18 cellular contexts compared by ENCODE assay signal in the genomic region with DNA sequence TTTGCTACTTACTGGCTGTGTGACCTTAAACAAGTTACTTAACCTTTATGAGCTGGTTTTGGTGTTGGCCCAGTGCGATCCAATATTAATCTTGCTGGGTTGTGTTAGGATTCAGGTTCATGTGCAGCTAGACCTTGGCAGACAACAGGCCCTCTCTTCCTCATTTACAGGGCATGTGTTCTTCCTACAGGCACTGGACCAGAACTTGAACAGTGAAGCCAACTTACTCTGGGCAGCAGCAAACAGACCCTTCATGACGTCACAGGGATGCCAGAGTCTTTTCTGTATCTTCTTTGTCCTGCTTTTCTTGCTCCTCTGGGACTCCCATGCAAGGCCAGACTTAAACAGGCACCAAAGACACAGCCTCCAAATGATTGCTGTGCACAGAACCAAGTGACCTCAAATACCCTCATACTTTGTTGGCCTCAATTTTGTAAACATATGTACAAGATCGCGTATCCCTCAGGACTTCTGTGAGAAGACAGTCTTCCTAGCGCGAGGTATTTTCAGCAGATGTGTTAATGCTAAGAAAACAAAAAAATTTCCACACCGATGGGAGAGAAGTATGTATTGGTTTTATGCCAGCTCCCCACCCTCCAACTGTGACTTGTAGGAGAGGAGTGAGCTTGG.
A peak's percentile ranks its signal among the peaks of the same experiment; 100 is the strongest.
DNase-seq lines count a peak whose midpoint lies in the region; ATAC-seq and TF ChIP-seq lines count a peak whose summit lies in the region.
"Had no signal": no experiment of that assay in that cellular context is flagged by ENCODE, and none has a peak within 500 bp of the region (broad histone marks: within the 10 kb centered on the region; RNA-seq: fewer than 3 reads in every experiment).

No MANE protein-coding gene starts in this region.

- no peak overlapping the region for H4K8ac ChIP-seq in mesenchymal stem cell (ENCODE audit: low read length)

- peaks cover 66% of the 10 kb centered on the region for H3K4me1 ChIP-seq in BLaER1
- H3K4me1 ChIP-seq in mesenchymal stem cell (ENCODE audit: control insufficient read depth, insufficient read depth, low read depth, low read length), result peaks cover 10% of the 10 kb centered on the region
- peaks cover 0 to 11% (median 0%) of the 10 kb centered on the region in 3 donors for H3K4me1 ChIP-seq in esophagus squamous epithelium
- no peaks in the 10 kb centered on the region for H3K4me1 ChIP-seq in mucosa of descending colon (ENCODE audit: low read depth)
- H3K4me1 ChIP-seq: colonic mucosa, left lung had no signal

- H4K91ac ChIP-seq in mesenchymal stem cell (ENCODE audit: low read length), result no peak overlapping the region

- peak overlapping the region in 1 of 2 experiments; percentile 80 for H3K18ac ChIP-seq in mesenchymal stem cell (ENCODE audit: low read depth in 1 of 2, low read length in 2 of 2)

- DNase-seq in MG63, result peak; percentile 2
- peak; percentile 21 for DNase-seq in dedifferentiated amniotic fluid mesenchymal stem cell (ENCODE audit: extremely low spot score)
- DNase-seq in mesenchymal stem cell, result peak; percentile 64
- DNase-seq in esophagus squamous epithelium (lab: John Stamatoyannopoulos, UW), result no peak
- DNase-seq in NCI-H146 (lab: John Stamatoyannopoulos, UW), result no peak
- DNase-seq in mucosa of descending colon, result no peak
- DNase-seq: activated CD4-positive, alpha-beta T cell treated with anti-CD3 and anti-CD28 coated beads for 1 hour; activated naive CD8-positive, alpha-beta T cell treated with anti-CD3 and anti-CD28 coated beads for 36 hours; activated T-cell treated with anti-CD3 and anti-CD28 coated beads for 4 hours; colonic mucosa; left lung; natural killer cell; psoas muscle; SHP77 treated with DMSO at 0.1 percent for 48 hours; stimulated activated CD4-positive, alpha-beta T cell treated with anti-CD3 and anti-CD28 coated beads, Interleukin-1b, Interleukin-23, amount 100 ng/mL, for 48 hours had no signal

- H3K9ac ChIP-seq in BLaER1, result no peak overlapping the region
- H3K9ac ChIP-seq in mesenchymal stem cell (ENCODE audit: low read length), result no peak overlapping the region

- H3K79me1 ChIP-seq in mesenchymal stem cell (replicated peaks; ENCODE audit: low read length, poor library complexity, severe bottlenecking), result no peaks in the 10 kb centered on the region

- H2AK5ac ChIP-seq in mesenchymal stem cell (ENCODE audit: low read length, severe bottlenecking), result peak overlapping the region; percentile 20

- no peak overlapping the region for H3K23ac ChIP-seq in mesenchymal stem cell (ENCODE audit: low read length in 2 of 2)

- intact Hi-C loops in esophagus squamous epithelium (cut with DNase I), result no loop called here
- intact Hi-C loops in mucosa of descending colon (cut with DNase I, micrococcal nuclease), result no loop called here

- WGBS in mesenchymal stem cell, result 72% methylated on average over 4 of the region's 7 CpGs
- WGBS in esophagus squamous epithelium, 2 donors, result 43 to 50% methylated on average over 6 to 7 of the region's 7 CpGs

- no peaks in the 10 kb centered on the region for H3K27me3 ChIP-seq in BLaER1
- no peaks in the 10 kb centered on the region for H3K27me3 ChIP-seq in MG63
- peaks cover 0 to under 1% of the 10 kb centered on the region in 2 experiments for H3K27me3 ChIP-seq in mesenchymal stem cell (ENCODE audit: control insufficient read depth in 1 of 2, insufficient read depth in 1 of 2, low read length in 2 of 2)
- H3K27me3 ChIP-seq in esophagus squamous epithelium, result no peaks in the 10 kb centered on the region
- H3K27me3 ChIP-seq: colonic mucosa, left lung had no signal

- no peaks in the 10 kb centered on the region for H3K36me3 ChIP-seq in BLaER1
- H3K36me3 ChIP-seq in MG63, result no peaks in the 10 kb centered on the region
- H3K36me3 ChIP-seq in mesenchymal stem cell (ENCODE audit: control insufficient read depth in 1 of 2, insufficient read depth in 2 of 2, low read depth in 1 of 2, low read length in 2 of 2), result no peaks in the 10 kb centered on the region
- no peaks in the 10 kb centered on the region for H3K36me3 ChIP-seq in esophagus squamous epithelium
- H3K36me3 ChIP-seq in mucosa of descending colon (ENCODE audit: low read depth), result no peaks in the 10 kb centered on the region
- H3K36me3 ChIP-seq: colonic mucosa, left lung had no signal

- ATAC-seq in HG03565 (IDR thresholded peaks at IDR 0.05; ENCODE audit: unreplicated experiment) (no peak), mucosa of descending colon (no peak)
- ATAC-seq: left lung, natural killer cell had no signal

- no peak overlapping the region for H2AFZ ChIP-seq in mesenchymal stem cell (ENCODE audit: low read depth, low read length)

- H3K4ac ChIP-seq in mesenchymal stem cell (ENCODE audit: low read depth in 1 of 2, low read length in 2 of 2), result no peak overlapping the region

- H3K4me2 ChIP-seq in BLaER1 (peak overlapping the region; percentile 97), mesenchymal stem cell (ENCODE audit: low read length, poor library complexity, severe bottlenecking) (no peak overlapping the region)

- H3K27ac ChIP-seq in BLaER1, result peak overlapping the region; percentile 50
- H3K27ac ChIP-seq in mesenchymal stem cell (ENCODE audit: low read length, poor library complexity, severe bottlenecking), result peak overlapping the region; percentile 39
- H3K27ac ChIP-seq in esophagus squamous epithelium, result no peak overlapping the region
- H3K27ac ChIP-seq: colonic mucosa, epithelial cell of prostate, left lung, psoas muscle had no signal

- TF ChIP-seq POLR2A in esophagus squamous epithelium (IDR thresholded peaks at IDR 0.05), result no peak

- peak overlapping the region in 1 of 2 experiments; percentile 39 for H2BK12ac ChIP-seq in mesenchymal stem cell (ENCODE audit: low read length in 2 of 2)

- H2BK5ac ChIP-seq in mesenchymal stem cell (ENCODE audit: low read depth, low read length, poor library complexity, severe bottlenecking), result no peak overlapping the region

- TF ChIP-seq CTCF in esophagus squamous epithelium (IDR thresholded peaks at IDR 0.05), result no peak
- no peak for TF ChIP-seq CTCF in mucosa of descending colon (IDR thresholded peaks at IDR 0.05)

- H2BK15ac ChIP-seq in mesenchymal stem cell (ENCODE audit: low read depth, poor library complexity, severe bottlenecking), result no peak overlapping the region

- H3K4me3 ChIP-seq in BLaER1 (no peak overlapping the region), MG63 (no peak overlapping the region), mesenchymal stem cell (ENCODE audit: insufficient read depth in 1 of 2, low read depth in 1 of 2, low read length in 2 of 2) (no peak overlapping the region), esophagus squamous epithelium (no peak overlapping the region), mucosa of descending colon (no peak overlapping the region)
- H3K4me3 ChIP-seq: colonic mucosa, left lung, psoas muscle had no signal

- H4K20me1 ChIP-seq in BLaER1, result no peaks in the 10 kb centered on the region

- peak overlapping the region in 1 of 2 experiments; percentile 18 for H3K14ac ChIP-seq in mesenchymal stem cell (ENCODE audit: low read length in 2 of 2)

- peaks cover 14% of the 10 kb centered on the region for H3K9me3 ChIP-seq in BLaER1
- H3K9me3 ChIP-seq in MG63, result no peaks in the 10 kb centered on the region
- H3K9me3 ChIP-seq in mesenchymal stem cell (ENCODE audit: control insufficient read depth, low read length), result no peaks in the 10 kb centered on the region
- H3K9me3 ChIP-seq in esophagus squamous epithelium, result no peaks in the 10 kb centered on the region
- no peaks in the 10 kb centered on the region for H3K9me3 ChIP-seq in mucosa of descending colon
- H3K9me3 ChIP-seq: colonic mucosa, left lung, psoas muscle had no signal

- H2BK120ac ChIP-seq in mesenchymal stem cell (ENCODE audit: low read depth, low read length), result no peak overlapping the region

Comparison
In these comparisons a context has a peak if more than half of its experiments do, and no peak if none do; other contexts are left out.
1. H3K27ac ChIP-seq: peak in BLaER1 (single experiment) and mesenchymal stem cell (single experiment); none in esophagus squamous epithelium (0 of 4).
2. DNase-seq: peak in MG63 (single experiment), dedifferentiated amniotic fluid mesenchymal stem cell (single experiment) and mesenchymal stem cell (single experiment); none in esophagus squamous epithelium (single experiment), NCI-H146 (single experiment) and mucosa of descending colon (0 of 3).